20 cellular contexts compared by ENCODE assay signal in the genomic region with DNA sequence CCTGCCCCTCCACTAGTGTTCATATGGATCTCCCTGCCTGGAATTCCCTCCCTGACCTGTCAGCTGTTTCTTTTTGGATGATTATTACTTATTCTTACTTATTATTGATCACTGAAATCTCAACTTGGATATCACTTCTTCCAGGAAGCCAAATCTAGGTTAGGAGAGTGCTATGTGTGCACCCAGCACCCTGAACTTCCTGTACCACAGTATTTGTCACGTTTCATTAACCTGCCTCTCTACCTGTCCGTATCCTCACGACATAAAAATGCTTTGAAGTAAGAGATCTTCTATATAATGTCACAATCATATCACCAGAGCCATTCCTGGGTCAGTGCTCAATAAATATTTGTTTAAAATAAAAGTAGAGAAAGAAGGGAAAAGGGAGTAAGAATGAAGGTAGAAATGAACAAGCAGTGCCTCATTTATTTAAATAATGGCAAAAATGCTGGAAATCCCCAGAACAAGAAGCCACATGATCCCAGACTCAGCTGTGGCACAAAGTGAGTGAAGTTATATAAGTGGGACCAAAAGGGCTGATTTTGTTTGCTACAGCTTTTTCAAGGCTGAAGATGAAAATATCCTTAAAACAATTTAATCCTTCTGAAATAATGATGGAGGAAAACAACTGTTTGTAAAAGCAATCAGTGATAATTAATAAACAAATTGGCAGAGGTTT.
A peak's percentile ranks its signal among the peaks of the same experiment; 100 is the strongest.
DNase-seq lines count a peak whose midpoint lies in the region; ATAC-seq lines count a peak whose summit lies in the region.
"Had no signal": no experiment of that assay in that cellular context is flagged by ENCODE, and none has a peak within 500 bp of the region (broad histone marks: within the 10 kb centered on the region; RNA-seq: fewer than 3 reads in every experiment).

No MANE protein-coding gene starts in this region.

- no peak overlapping the region for H3K9ac ChIP-seq in Karpas-422 (ENCODE audit: low read length)
- H3K9ac ChIP-seq in endocrine pancreas (ENCODE audit: control insufficient read depth, insufficient read depth, low read length): no peak overlapping the region
- H3K9ac ChIP-seq: SK-N-SH had no signal

- no peak overlapping the region for H3K4me2 ChIP-seq in Karpas-422 (ENCODE audit: low read depth, low read length, poor library complexity, severe bottlenecking)
- H3K4me2 ChIP-seq: SK-N-SH had no signal

- H3K4me3 ChIP-seq in Karpas-422 (ENCODE audit: low read length): no peak overlapping the region
- H3K4me3 ChIP-seq in endocrine pancreas (ENCODE audit: control insufficient read depth, insufficient read depth, low read length): peak overlapping the region; percentile 31
- no peak overlapping the region for H3K4me3 ChIP-seq in HAP-1

- peak overlapping the region; percentile 9 to 21 for H3K27ac Mint-ChIP-seq in stimulated activated naive CD8-positive, alpha-beta T cell treated with anti-CD3 and anti-CD28 coated beads, Interleukin-15, amount 100 ng/mL, for 72 hours
- H3K27ac Mint-ChIP-seq: B cell, CD14-positive monocyte had no signal

- no peaks in the 10 kb centered on the region for H3K9me3 Mint-ChIP-seq in stimulated activated naive CD8-positive, alpha-beta T cell treated with anti-CD3 and anti-CD28 coated beads, Interleukin-15, amount 100 ng/mL, for 72 hours

- H3K4me3 Mint-ChIP-seq in stimulated activated naive CD8-positive, alpha-beta T cell treated with anti-CD3 and anti-CD28 coated beads, Interleukin-15, amount 100 ng/mL, for 72 hours: no peak overlapping the region
- H3K4me3 Mint-ChIP-seq: B cell, CD14-positive monocyte had no signal

- H3K9me2 ChIP-seq in Karpas-422 (replicated peaks; ENCODE audit: insufficient read depth, low read length): no peaks in the 10 kb centered on the region
- H3K9me2 ChIP-seq: SK-N-SH had no signal

- no peaks in the 10 kb centered on the region for H4K20me1 ChIP-seq in Karpas-422 (ENCODE audit: insufficient read depth, low read depth, low read length)

- peaks cover 8% of the 10 kb centered on the region for H3K4me1 Mint-ChIP-seq in stimulated activated naive CD8-positive, alpha-beta T cell treated with anti-CD3 and anti-CD28 coated beads, Interleukin-15, amount 100 ng/mL, for 72 hours
- H3K4me1 Mint-ChIP-seq: B cell, CD14-positive monocyte had no signal

- no peak overlapping the region for H3K27ac ChIP-seq in Karpas-422 (ENCODE audit: low read length)
- H3K27ac ChIP-seq: RWPE1 had no signal

- no peaks in the 10 kb centered on the region for H3K4me1 ChIP-seq in Karpas-422 (ENCODE audit: low read length)
- H3K4me1 ChIP-seq in endocrine pancreas (ENCODE audit: control insufficient read depth, insufficient read depth, low read length): peaks cover 16% of the 10 kb centered on the region
- no peaks in the 10 kb centered on the region for H3K4me1 ChIP-seq in HAP-1

- in situ Hi-C loops in HAP-1 (cut with MboI; ENCODE audit: low sequenced_read_pairs): no loop called here

- DNase-seq in stimulated activated naive CD8-positive, alpha-beta T cell treated with anti-CD3 and anti-CD28 coated beads, Interleukin-15, amount 100 ng/mL, for 72 hours: no peak
- DNase-seq in stimulated activated naive CD8-positive, alpha-beta T cell treated with anti-CD3 and anti-CD28 coated beads, Interleukin-15, Interleukin-2, amounts not matched to agents 100 U/mL and 50 U/mL, for 24 hours: no peak
- DNase-seq in Karpas-422: peak; percentile 9
- no peak for DNase-seq in NCI-H187 treated with DMSO at 0.1 percent for 48 hours (lab: John Stamatoyannopoulos, UW)
- DNase-seq in medulla oblongata (ENCODE audit: extremely low spot score): no peak
- no peak for DNase-seq in HAP-1 (ENCODE audit: low spot score in 2 of 2)
- DNase-seq: COR-L47, DMS 273 treated with DMSO at 0.1 percent for 48 hours, NCI-H1092 treated with DMSO at 0.1 percent for 48 hours, NCI-H1436 treated with DMSO at 0.1 percent for 48 hours, NCI-H2029, NCI-H2227 treated with DMSO at 0.1 percent for 48 hours, NCI-H510A treated with DMSO at 0.1 percent for 48 hours, NCI-H748 treated with DMSO at 0.1 percent for 48 hours, SIG-M5, SK-N-SH had no signal

- no peak overlapping the region for H2AFZ ChIP-seq in Karpas-422 (ENCODE audit: low read length)

- H3K27me3 ChIP-seq in Karpas-422 (ENCODE audit: low read length): no peaks in the 10 kb centered on the region
- no peaks in the 10 kb centered on the region for H3K27me3 ChIP-seq in endocrine pancreas (ENCODE audit: control insufficient read depth, insufficient read depth, low read length)
- no peaks in the 10 kb centered on the region for H3K27me3 ChIP-seq in HAP-1 (ENCODE audit: low read depth)

- no peak for ATAC-seq in stimulated activated naive CD8-positive, alpha-beta T cell treated with anti-CD3 and anti-CD28 coated beads, Interleukin-15, amount 100 ng/mL, for 72 hours
- no peak for ATAC-seq in stimulated activated naive CD8-positive, alpha-beta T cell treated with anti-CD3 and anti-CD28 coated beads, Interleukin-15, Interleukin-2, amounts not matched to agents 100 U/mL and 50 U/mL, for 24 hours

- no peaks in the 10 kb centered on the region for H3K9me3 ChIP-seq in Karpas-422 (ENCODE audit: low read length)
- no peaks in the 10 kb centered on the region for H3K9me3 ChIP-seq in endocrine pancreas (ENCODE audit: control insufficient read depth, low read length)
- no peaks in the 10 kb centered on the region for H3K9me3 ChIP-seq in HAP-1
- H3K9me3 ChIP-seq: SK-N-SH had no signal

- H3K79me2 ChIP-seq in Karpas-422 (ENCODE audit: low read length): no peaks in the 10 kb centered on the region

- no peaks in the 10 kb centered on the region for H3K36me3 ChIP-seq in Karpas-422 (ENCODE audit: insufficient read depth, low read length)
- no peaks in the 10 kb centered on the region for H3K36me3 ChIP-seq in endocrine pancreas (ENCODE audit: control insufficient read depth, insufficient read depth, low read length)
- H3K36me3 ChIP-seq in HAP-1 (replicated peaks): no peaks in the 10 kb centered on the region

- H3K27me3 Mint-ChIP-seq in stimulated activated naive CD8-positive, alpha-beta T cell treated with anti-CD3 and anti-CD28 coated beads, Interleukin-15, amount 100 ng/mL, for 72 hours: no peaks in the 10 kb centered on the region
- H3K27me3 Mint-ChIP-seq: B cell had no signal
